ENCODE assay signal across 1 cellular context in the genomic region with DNA sequence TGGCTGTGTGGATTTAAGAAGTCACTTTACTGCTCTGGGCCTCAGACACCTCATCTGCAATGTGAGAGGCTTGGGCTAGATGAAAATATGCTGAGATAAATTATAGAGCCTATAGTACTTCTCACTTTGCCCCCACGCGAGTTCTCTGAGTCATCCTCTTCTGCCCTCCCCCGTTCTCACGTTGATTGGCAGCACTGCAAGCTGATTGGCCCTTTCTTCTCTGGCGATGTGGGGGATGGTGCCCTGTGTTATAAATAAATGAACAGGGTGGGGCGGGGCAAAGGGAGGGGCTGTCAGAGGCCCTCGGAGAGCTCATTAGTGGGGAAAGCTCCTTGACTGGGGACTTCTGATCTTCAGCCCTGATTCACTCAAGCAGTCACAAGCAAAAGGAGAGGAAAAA.
TF ChIP-seq lines count a peak whose summit lies in the region.

No MANE protein-coding gene starts in this region.

TF ChIP-seq in GM23338, 12 proteins besides CTCF, POLR2A, EP300 and RAD21 (continued from another document):
- TF ChIP-seq, protein P1, sequence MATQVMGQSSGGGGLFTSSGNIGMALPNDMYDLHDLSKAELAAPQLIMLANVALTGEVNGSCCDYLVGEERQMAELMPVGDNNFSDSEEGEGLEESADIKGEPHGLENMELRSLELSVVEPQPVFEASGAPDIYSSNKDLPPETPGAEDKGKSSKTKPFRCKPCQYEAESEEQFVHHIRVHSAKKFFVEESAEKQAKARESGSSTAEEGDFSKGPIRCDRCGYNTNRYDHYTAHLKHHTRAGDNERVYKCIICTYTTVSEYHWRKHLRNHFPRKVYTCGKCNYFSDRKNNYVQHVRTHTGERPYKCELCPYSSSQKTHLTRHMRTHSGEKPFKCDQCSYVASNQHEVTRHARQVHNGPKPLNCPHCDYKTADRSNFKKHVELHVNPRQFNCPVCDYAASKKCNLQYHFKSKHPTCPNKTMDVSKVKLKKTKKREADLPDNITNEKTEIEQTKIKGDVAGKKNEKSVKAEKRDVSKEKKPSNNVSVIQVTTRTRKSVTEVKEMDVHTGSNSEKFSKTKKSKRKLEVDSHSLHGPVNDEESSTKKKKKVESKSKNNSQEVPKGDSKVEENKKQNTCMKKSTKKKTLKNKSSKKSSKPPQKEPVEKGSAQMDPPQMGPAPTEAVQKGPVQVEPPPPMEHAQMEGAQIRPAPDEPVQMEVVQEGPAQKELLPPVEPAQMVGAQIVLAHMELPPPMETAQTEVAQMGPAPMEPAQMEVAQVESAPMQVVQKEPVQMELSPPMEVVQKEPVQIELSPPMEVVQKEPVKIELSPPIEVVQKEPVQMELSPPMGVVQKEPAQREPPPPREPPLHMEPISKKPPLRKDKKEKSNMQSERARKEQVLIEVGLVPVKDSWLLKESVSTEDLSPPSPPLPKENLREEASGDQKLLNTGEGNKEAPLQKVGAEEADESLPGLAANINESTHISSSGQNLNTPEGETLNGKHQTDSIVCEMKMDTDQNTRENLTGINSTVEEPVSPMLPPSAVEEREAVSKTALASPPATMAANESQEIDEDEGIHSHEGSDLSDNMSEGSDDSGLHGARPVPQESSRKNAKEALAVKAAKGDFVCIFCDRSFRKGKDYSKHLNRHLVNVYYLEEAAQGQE (IDR thresholded peaks at IDR 0.05; ENCODE audit: unreplicated experiment): no peak
- no peak for TF ChIP-seq NANOG (IDR thresholded peaks at IDR 0.05; ENCODE audit: borderline replicate concordance)
- TF ChIP-seq, protein P2, sequence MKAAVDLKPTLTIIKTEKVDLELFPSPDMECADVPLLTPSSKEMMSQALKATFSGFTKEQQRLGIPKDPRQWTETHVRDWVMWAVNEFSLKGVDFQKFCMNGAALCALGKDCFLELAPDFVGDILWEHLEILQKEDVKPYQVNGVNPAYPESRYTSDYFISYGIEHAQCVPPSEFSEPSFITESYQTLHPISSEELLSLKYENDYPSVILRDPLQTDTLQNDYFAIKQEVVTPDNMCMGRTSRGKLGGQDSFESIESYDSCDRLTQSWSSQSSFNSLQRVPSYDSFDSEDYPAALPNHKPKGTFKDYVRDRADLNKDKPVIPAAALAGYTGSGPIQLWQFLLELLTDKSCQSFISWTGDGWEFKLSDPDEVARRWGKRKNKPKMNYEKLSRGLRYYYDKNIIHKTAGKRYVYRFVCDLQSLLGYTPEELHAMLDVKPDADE (IDR thresholded peaks at IDR 0.05): no peak
